In genomic region chr12:132336451-132337413, GRCh38 we compare ENCODE assay signal across 35 cellular contexts. TPM values are rescaled to one million over a fixed set of nuclear protein-coding genes. Genes with fewer than 3 reads are reported as not detected.
"Had no signal": no experiment of that assay in that cellular context is flagged by ENCODE, and none has a peak within 500 bp of the region (broad histone marks: within the 10 kb centered on the region; RNA-seq: fewer than 3 reads in every experiment).

No MANE protein-coding gene starts in this region.

- DNase-seq: activated B cell treated with CpG ODN at 0.5 μM for 24 hours; activated CD4-positive, alpha-beta memory T cell treated with anti-CD3 and anti-CD28 coated beads, Interleukin-2, amount 10 ng/mL, durations not matched to agents 7 days and 5 days; activated CD4-positive, alpha-beta T cell treated with anti-CD3 and anti-CD28 coated beads for 4 hours; activated CD4-positive, CD25-positive, alpha-beta regulatory T cell treated with anti-CD3 and anti-CD28 coated beads, Interleukin-2, amount 50 U/mL, for 72 hours; activated effector memory CD4-positive, alpha-beta T cell treated with anti-CD3 and anti-CD28 coated beads, Interleukin-2, amount 50 U/mL, for 16 hours; activated naive CD4-positive, alpha-beta T cell; activated naive CD4-positive, alpha-beta T cell treated with anti-CD3 and anti-CD28 coated beads, Interleukin-2, amount 50 U/mL, for 16 hours; activated naive CD8-positive, alpha-beta T cell treated with anti-CD3 and anti-CD28 coated beads for 36 hours; activated T-cell treated with anti-CD3 and anti-CD28 coated beads, Interleukin-2, amount 50 U/mL, for 1 hour; activated T-cell treated with anti-CD3 and anti-CD28 coated beads, Interleukin-2, amount 50 U/mL, for 72 hours; amniotic stem cell; Karpas-422; KBM-7; NCI-H1048; NCI-H1105 treated with DMSO at 0.1 percent for 48 hours; NCI-H1436; NCI-H1694; NCI-H1930; NCI-H2081 treated with DMSO at 0.1 percent for 48 hours; NCI-H226; NCI-H446 treated with DMSO at 0.1 percent for 48 hours; NCI-H524; NCI-H69; NCI-H82; SHP77 treated with DMSO at 0.1 percent for 48 hours; SW 1271; T-helper 1 cell; T-helper 2 cell; T-helper 9 cell had no signal

- H3K27me3 ChIP-seq: ascending aorta had no signal

- H3K27ac ChIP-seq: ascending aorta, cardiac muscle cell, SJSA1, VCaP had no signal

- H3K4me3 ChIP-seq: ascending aorta, cardiac muscle cell, SJSA1 had no signal

- H3K4me1 ChIP-seq: ascending aorta, SJSA1 had no signal

- H3K36me3 ChIP-seq: ascending aorta, cardiac muscle cell, SJSA1 had no signal

- H3K9me3 ChIP-seq: ascending aorta, SJSA1 had no signal

RNA-seq across cellular contexts. Expression of gene GALNT9, which starts 7.3 kb away (rescaled TPM):
- total RNA-seq: activated B cell treated with CpG ODN at 0.5 μM for 24 hours; activated CD4-positive, alpha-beta memory T cell treated with anti-CD3 and anti-CD28 coated beads, Interleukin-2, amount 10 ng/mL, durations not matched to agents 7 days and 5 days; activated CD8-positive, alpha-beta memory T cell treated with anti-CD3 and anti-CD28 coated beads for 36 hours; activated naive CD8-positive, alpha-beta T cell treated with anti-CD3 and anti-CD28 coated beads for 36 hours; ascending aorta; RPMI7951; SJSA1 had no signal
